In the genomic region with DNA sequence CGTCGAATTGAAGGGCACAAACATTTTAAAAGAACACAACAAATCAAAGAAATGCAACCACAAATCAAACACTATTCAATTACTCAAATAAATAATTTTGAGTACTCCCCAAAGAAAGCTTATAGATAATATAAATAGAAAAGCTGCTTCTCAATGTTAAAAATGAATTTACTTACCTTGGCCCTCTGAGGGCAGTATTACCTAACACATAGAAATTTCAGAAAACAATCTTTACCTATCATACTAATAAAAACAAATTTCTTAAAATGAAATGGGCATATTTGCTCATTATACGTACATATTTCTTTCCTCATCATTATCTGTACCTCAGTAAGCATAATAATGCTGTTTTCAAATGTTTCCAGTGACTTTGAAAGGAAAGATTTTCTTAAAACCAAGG, we compare ENCODE assay signal across 10 cellular contexts.
DNase-seq lines count a peak whose midpoint lies in the region; ATAC-seq, FAIRE-seq and TF ChIP-seq lines count a peak whose summit lies in the region.
"Had no signal": no experiment of that assay in that cellular context is flagged by ENCODE, and none has a peak within 500 bp of the region (broad histone marks: within the 10 kb centered on the region; RNA-seq: fewer than 3 reads in every experiment).

No MANE protein-coding gene starts in this region.

- POLR2A ChIA-PET in RWPE1 (lab: Yijun Ruan, JAX; ENCODE audit: low non-redundant PET) = no interaction called here

- DNase-seq in BE2C = no peak
- no peak for DNase-seq in GM19239 (ENCODE audit: insufficient read length, low spot score)
- peak; percentile 5 for DNase-seq in RWPE1 (ENCODE audit: low spot score)
- no peak for DNase-seq in foreskin keratinocyte
- DNase-seq in HuH-7 (ENCODE audit: low spot score) = no peak
- no peak for DNase-seq in inferior parietal cortex (ENCODE audit: extremely low spot score)
- no peak for DNase-seq in head of caudate nucleus
- DNase-seq: activated CD8-positive, alpha-beta memory T cell treated with anti-CD3 and anti-CD28 coated beads, Interleukin-2, amount 50 U/mL, for 48 hours; stimulated activated naive B cell treated with anti-CD40 and anti-IgM and Interleukin-4, amounts not matched to agents 10 μg/mL and 1 μg/mL and 100 μg/mL, for 72 hours had no signal

- H3K27me3 ChIP-seq in BE2C = no peaks in the 10 kb centered on the region
- no peaks in the 10 kb centered on the region for H3K27me3 ChIP-seq in foreskin keratinocyte

- intact Hi-C loops in head of caudate nucleus (cut with DNase I) = no loop called here

- no peaks in the 10 kb centered on the region for H3K36me3 ChIP-seq in BE2C

- H3K9me3 ChIP-seq in BE2C = no peaks in the 10 kb centered on the region

- H3K4me3 ChIP-seq in BE2C (ENCODE audit: low read depth, low read length) = no peak overlapping the region

- CTCF ChIA-PET in RWPE1 (lab: Yijun Ruan, JAX) = interaction anchor here (0.6 kb wide), 1 partner anchor 9 kb away, joined by 3 read pairs; no protein-coding TSS in a partner anchor

- ATAC-seq in foreskin keratinocyte = no peak
- no peak for ATAC-seq in HG03108 (IDR thresholded peaks at IDR 0.05; ENCODE audit: unreplicated experiment)
- ATAC-seq: stimulated activated naive B cell treated with anti-CD40 and anti-IgM and Interleukin-4, amounts not matched to agents 10 μg/mL and 1 μg/mL and 100 μg/mL, for 72 hours had no signal

- peak; percentile 37 for FAIRE-seq in GM19239 (lab: Jason Lieb, UNC)

- H3K4me1 ChIP-seq in BE2C (peaks cover 3% of the 10 kb centered on the region; the same call in 1 of the 2 replicates), foreskin keratinocyte (peaks cover 10% of the 10 kb centered on the region)

- H3K27ac ChIP-seq in RWPE1 = no peak overlapping the region
- H3K27ac ChIP-seq in foreskin keratinocyte = no peak overlapping the region

- TF ChIP-seq CTCF in BE2C (IDR thresholded peaks at IDR 0.05; ENCODE audit: low read depth, low read length) = peak; percentile 13; the same call in 1 of the 2 replicates
- peak; percentile 39 for TF ChIP-seq CTCF in RWPE1 (conservative IDR thresholded peaks at IDR 0.05; ENCODE audit: low read depth)
- peak; percentile 65 for TF ChIP-seq CTCF in foreskin keratinocyte (conservative IDR thresholded peaks at IDR 0.05)

Comparison
In these comparisons a context has a peak if more than half of its experiments do, and no peak if none do; other contexts are left out.
1. CTCF ChIP-seq: peak in every context shown above with its lines; median percentile 65 in foreskin keratinocyte; 39 in RWPE1; 13 in BE2C.